ENCODE assay signal across 10 cellular contexts in genomic region chr20:47276856-47277541, GRCh38.
DNase-seq lines count a peak whose midpoint lies in the region; TF ChIP-seq lines count a peak whose summit lies in the region.
"Had no signal": no experiment of that assay in that cellular context is flagged by ENCODE, and none has a peak within 500 bp of the region (broad histone marks: within the 10 kb centered on the region; RNA-seq: fewer than 3 reads in every experiment).

No MANE protein-coding gene starts in this region.

- peak overlapping the region; percentile 75 for H3K27ac ChIP-seq in RWPE1
- H3K27ac ChIP-seq in esophagus squamous epithelium, result peak overlapping the region; percentile 12 to 85 (median 84)
- no peak overlapping the region for H3K27ac ChIP-seq in Karpas-422 (ENCODE audit: low read length)
- no peak overlapping the region for H3K27ac ChIP-seq in hepatocyte

- no peak overlapping the region for H3K9ac ChIP-seq in Karpas-422 (ENCODE audit: low read length)

- H2AFZ ChIP-seq in Karpas-422 (ENCODE audit: low read length) (no peak overlapping the region), hepatocyte (no peak overlapping the region)

- peaks cover 10 to 70% (median 10%) of the 10 kb centered on the region in 3 donors for H3K36me3 ChIP-seq in esophagus squamous epithelium
- peaks cover 48% of the 10 kb centered on the region for H3K36me3 ChIP-seq in Karpas-422 (ENCODE audit: insufficient read depth, low read length)
- H3K36me3 ChIP-seq in hepatocyte (replicated peaks; ENCODE audit: insufficient read depth, low read depth), result peaks cover 6% of the 10 kb centered on the region

- DNase-seq in AG08395 (ENCODE audit: low spot score) (peak; percentile 36), RWPE1 (ENCODE audit: low spot score) (no peak), esophagus squamous epithelium (lab: John Stamatoyannopoulos, UW) (no peak), neural crest cell (ENCODE audit: low read depth, low spot score) (no peak), Karpas-422 (no peak), hepatocyte (ENCODE audit: low spot score) (no peak)
- no peak for DNase-seq in activated effector memory CD4-positive, alpha-beta T cell treated with anti-CD3 and anti-CD28 coated beads, Interleukin-2, amount 50 U/mL, for 16 hours
- DNase-seq in T-helper 2 cell treated with Interferon-gamma antibody and Interleukin-4, amounts not matched to agents 5 μg/mL and 100 μg/mL, for 36 hours (ENCODE audit: low spot score), result no peak
- DNase-seq: activated CD4-positive, alpha-beta T cell treated with anti-CD3 and anti-CD28 coated beads, Interleukin-2, amount 50 U/mL, for 48 hours; NCI-H1930 had no signal

- H3K4me1 Mint-ChIP-seq in neural crest cell, result peaks cover 21% of the 10 kb centered on the region
- peaks cover 35% of the 10 kb centered on the region for H3K4me1 Mint-ChIP-seq in T-helper 2 cell treated with Interferon-gamma antibody and Interleukin-4, amounts not matched to agents 5 μg/mL and 100 μg/mL, for 36 hours (ENCODE audit: low read depth)

- no peaks in the 10 kb centered on the region for H3K27me3 ChIP-seq in esophagus squamous epithelium
- H3K27me3 ChIP-seq in Karpas-422 (ENCODE audit: low read length), result no peaks in the 10 kb centered on the region
- no peaks in the 10 kb centered on the region for H3K27me3 ChIP-seq in hepatocyte

- H3K4me2 ChIP-seq in Karpas-422 (ENCODE audit: low read depth, low read length, poor library complexity, severe bottlenecking) (no peak overlapping the region), hepatocyte (no peak overlapping the region)

- no peaks in the 10 kb centered on the region for H3K9me2 ChIP-seq in Karpas-422 (replicated peaks; ENCODE audit: insufficient read depth, low read length)
- no peaks in the 10 kb centered on the region for H3K9me2 ChIP-seq in hepatocyte (replicated peaks; ENCODE audit: insufficient read depth)

- peak overlapping the region; percentile 14 for H3K4me3 Mint-ChIP-seq in neural crest cell
- H3K4me3 Mint-ChIP-seq in T-helper 2 cell treated with Interferon-gamma antibody and Interleukin-4, amounts not matched to agents 5 μg/mL and 100 μg/mL, for 36 hours, result no peak overlapping the region

- no peaks in the 10 kb centered on the region for H3K27me3 Mint-ChIP-seq in neural crest cell (ENCODE audit: low read depth)
- no peaks in the 10 kb centered on the region for H3K27me3 Mint-ChIP-seq in T-helper 2 cell treated with Interferon-gamma antibody and Interleukin-4, amounts not matched to agents 5 μg/mL and 100 μg/mL, for 36 hours (ENCODE audit: low read depth)

- H3K36me3 Mint-ChIP-seq in neural crest cell (ENCODE audit: low read depth), result peaks cover 14% of the 10 kb centered on the region
- H3K36me3 Mint-ChIP-seq in T-helper 2 cell treated with Interferon-gamma antibody and Interleukin-4, amounts not matched to agents 5 μg/mL and 100 μg/mL, for 36 hours (ENCODE audit: low read depth), result peaks cover 57% of the 10 kb centered on the region

- intact Hi-C loops in esophagus squamous epithelium (cut with DNase I), result no loop called here

- WGBS in esophagus squamous epithelium, 2 donors, result 45 to 47% methylated on average over 8 of the region's 8 CpGs
- WGBS in hepatocyte (ENCODE audit: low lambda C conversion rate, missing lambda C conversion rate), result 87% methylated on average over 8 of the region's 8 CpGs

- peaks cover 4% of the 10 kb centered on the region for H4K20me1 ChIP-seq in Karpas-422 (ENCODE audit: insufficient read depth, low read depth, low read length)
- H4K20me1 ChIP-seq in hepatocyte (ENCODE audit: insufficient read depth, poor library complexity, severe bottlenecking), result no peaks in the 10 kb centered on the region

- peak overlapping the region; percentile 82 for H3K27ac Mint-ChIP-seq in neural crest cell (ENCODE audit: unreplicated experiment)
- no peak overlapping the region for H3K27ac Mint-ChIP-seq in T-helper 2 cell treated with Interferon-gamma antibody and Interleukin-4, amounts not matched to agents 5 μg/mL and 100 μg/mL, for 36 hours

- no peaks in the 10 kb centered on the region for H3K9me3 Mint-ChIP-seq in neural crest cell
- no peaks in the 10 kb centered on the region for H3K9me3 Mint-ChIP-seq in T-helper 2 cell treated with Interferon-gamma antibody and Interleukin-4, amounts not matched to agents 5 μg/mL and 100 μg/mL, for 36 hours

- TF ChIP-seq POLR2A in esophagus squamous epithelium (IDR thresholded peaks at IDR 0.05), result no peak

- H3K79me2 ChIP-seq in Karpas-422 (ENCODE audit: low read length) (peaks cover 63% of the 10 kb centered on the region), hepatocyte (peaks cover 37% of the 10 kb centered on the region)

- no peaks in the 10 kb centered on the region for H3K9me3 ChIP-seq in esophagus squamous epithelium
- no peaks in the 10 kb centered on the region for H3K9me3 ChIP-seq in Karpas-422 (ENCODE audit: low read length)
- no peaks in the 10 kb centered on the region for H3K9me3 ChIP-seq in hepatocyte (ENCODE audit: low read depth)

- CTCF ChIA-PET in RWPE1 (lab: Yijun Ruan, JAX), result interaction anchor here (10.3 kb wide), 1 partner anchor 106 kb away, joined by 387 read pairs; no protein-coding TSS in a partner anchor

- H3K4me1 ChIP-seq in esophagus squamous epithelium (peaks cover 10 to 62% (median 52%) of the 10 kb centered on the region in 3 donors), Karpas-422 (ENCODE audit: low read length) (peaks cover 27% of the 10 kb centered on the region), hepatocyte (ENCODE audit: insufficient read depth) (peaks cover 14% of the 10 kb centered on the region)

- H3K4me3 ChIP-seq in esophagus squamous epithelium, result no peak overlapping the region
- no peak overlapping the region for H3K4me3 ChIP-seq in Karpas-422 (ENCODE audit: low read length)
- no peak overlapping the region for H3K4me3 ChIP-seq in hepatocyte

- no peak for TF ChIP-seq CTCF in RWPE1 (conservative IDR thresholded peaks at IDR 0.05; ENCODE audit: low read depth)
- TF ChIP-seq CTCF in esophagus squamous epithelium (IDR thresholded peaks at IDR 0.05), result no peak
- TF ChIP-seq CTCF in neural crest cell (conservative IDR thresholded peaks at IDR 0.05), result no peak
- TF ChIP-seq CTCF in hepatocyte (IDR thresholded peaks at IDR 0.05; ENCODE audit: poor library complexity), result no peak

- POLR2A ChIA-PET in RWPE1 (lab: Yijun Ruan, JAX; ENCODE audit: low non-redundant PET), result no interaction called here

Comparison
In these comparisons a context has a peak if more than half of its experiments do, and no peak if none do; other contexts are left out.
1. H3K27ac ChIP-seq: peak in RWPE1 (single experiment) and esophagus squamous epithelium (4 of 4); none in Karpas-422 (single experiment) and hepatocyte (single experiment).